Comparison of ENCODE assay signal across 30 cellular contexts in genomic region chr9:109252291-109252690, GRCh38.
DNase-seq lines count a peak whose midpoint lies in the region; ATAC-seq, FAIRE-seq and TF ChIP-seq lines count a peak whose summit lies in the region.
"Had no signal": no experiment of that assay in that cellular context is flagged by ENCODE, and none has a peak within 500 bp of the region (broad histone marks: within the 10 kb centered on the region; RNA-seq: fewer than 3 reads in every experiment).

No MANE protein-coding gene starts in this region.

- no peaks in the 10 kb centered on the region for H3K4me1 Mint-ChIP-seq in activated T-cell treated with anti-CD3 and anti-CD28 coated beads, Interleukin-2, amount 50 U/mL, for 72 hours (ENCODE audit: low read depth)
- H3K4me1 Mint-ChIP-seq: activated T-helper 17 cell treated with anti-CD3 and anti-CD28 coated beads, Interleukin-2, amount 50 U/mL, for 72 hours; CD4-positive, alpha-beta memory T cell; T-cell had no signal

- FAIRE-seq in HepG2 (lab: Jason Lieb, UNC), result no peak
- FAIRE-seq: islet of Langerhans, TTC549 had no signal

- TF ChIP-seq RAD21 in HepG2 (CRISPR knock-in tag; IDR thresholded peaks at IDR 0.05), result no peak

- no peak for TF ChIP-seq POLR2A in body of pancreas (IDR thresholded peaks at IDR 0.05)
- TF ChIP-seq POLR2A in HepG2 (IDR thresholded peaks at IDR 0.05; ENCODE audit: insufficient read depth in 1 of 2, low read depth in 2 of 2, low read length in 2 of 2), result no peak
- no peak for TF ChIP-seq POLR2A in transverse colon (IDR thresholded peaks at IDR 0.05)
- TF ChIP-seq POLR2A in suprapubic skin (IDR thresholded peaks at IDR 0.05), result no peak

- CTCF ChIA-PET in HepG2 (lab: Yijun Ruan, JAX; ENCODE audit: low intra/inter-chr PET ratio, low total read pairs), result no interaction called here

- in situ Hi-C loops in HepG2 (cut with HindIII; ENCODE audit: extremely low pct_ligation_motif_present, low pct_unique_long_range_greater_than_20kb), result no loop called here
- in situ Hi-C loops in transverse colon (cut with MboI; ENCODE audit: low pct_ligation_motif_present in 1 of 4, low pct_unique_long_range_greater_than_20kb in 1 of 4, low sequenced_read_pairs in 3 of 4), result no loop called here

- peaks cover 13% of the 10 kb centered on the region for H3K27me3 Mint-ChIP-seq in activated T-cell treated with anti-CD3 and anti-CD28 coated beads, Interleukin-2, amount 50 U/mL, for 72 hours (ENCODE audit: low read depth)

- no peaks in the 10 kb centered on the region for H3K9me3 Mint-ChIP-seq in activated T-cell treated with anti-CD3 and anti-CD28 coated beads, Interleukin-2, amount 50 U/mL, for 72 hours
- H3K9me3 Mint-ChIP-seq: activated T-helper 17 cell treated with anti-CD3 and anti-CD28 coated beads, Interleukin-2, amount 50 U/mL, for 72 hours; CD4-positive, alpha-beta memory T cell; T-cell had no signal

- H3K4me2 ChIP-seq in HepG2 (ENCODE audit: low read depth, low read length), result peak overlapping the region; percentile 72; the same call in 1 of the 2 replicates

- H3K9ac ChIP-seq in HepG2 (ENCODE audit: insufficient read depth, low read depth, low read length), result 0 out of 2 replicates have a peak overlapping the region, but pooled peaks have one; percentile 62

- TF ChIP-seq CTCF in body of pancreas (IDR thresholded peaks at IDR 0.05), result no peak
- no peak for TF ChIP-seq CTCF in HepG2 (CRISPR knock-in tag; IDR thresholded peaks at IDR 0.05)
- peak in 1 of 5 experiments; percentile 12 for TF ChIP-seq CTCF in transverse colon (IDR thresholded peaks at IDR 0.05)
- TF ChIP-seq CTCF in suprapubic skin (IDR thresholded peaks at IDR 0.05), result no peak

- no TSS peak for BruUV-seq in HepG2 (replicated peaks; lab: Mats Ljungman, UMichigan)

- peak; percentile 28 for DNase-seq in HPDE6-E6E7 (ENCODE audit: extremely low spot score)
- DNase-seq in body of pancreas, result peak in 1 of 4 donors; percentile 36
- no peak for DNase-seq in HepG2 (ENCODE audit: low spot score)
- no peak for DNase-seq in transverse colon
- no peak for DNase-seq in activated T-cell treated with anti-CD3 and anti-CD28 coated beads, Interleukin-2, amount 50 U/mL, for 72 hours
- DNase-seq in suprapubic skin (ENCODE audit: low spot score in 2 of 2), result no peak
- DNase-seq: activated CD4-positive, alpha-beta T cell treated with anti-CD3 and anti-CD28 coated beads for 48 hours; CD4-positive, alpha-beta memory T cell; DMS153; effector CD8-positive, alpha-beta T cell; esophagus squamous epithelium; HCEC 1CT; KG1; NCI-H1694; NCI-H2171 treated with DMSO at 0.1 percent for 48 hours; NCI-H526 treated with DMSO at 0.1 percent for 48 hours; retina; spleen; stimulated activated CD4-positive, alpha-beta T cell treated with anti-CD3 and anti-CD28 coated beads, Interleukin-4, amount 100 ng/mL, for 24 hours; stimulated activated naive CD4-positive, alpha-beta T cell treated with Interleukin-2 at 50 U/mL for 16 hours; T-cell had no signal

- H3K27me3 ChIP-seq in body of pancreas (no peaks in the 10 kb centered on the region), HepG2 (ENCODE audit: control insufficient read depth in 1 of 2, insufficient read depth in 2 of 2, low read length in 2 of 2) (no peaks in the 10 kb centered on the region), transverse colon (no peaks in the 10 kb centered on the region), suprapubic skin (no peaks in the 10 kb centered on the region)
- H3K27me3 ChIP-seq: ascending aorta, esophagus squamous epithelium, gastroesophageal sphincter, spleen, upper lobe of right lung had no signal

- H3K36me3 ChIP-seq in body of pancreas (replicated peaks in 1 of 2; ENCODE audit: insufficient read depth in 1 of 2, low read depth in 2 of 2) (no peaks in the 10 kb centered on the region), HepG2 (replicated peaks in 1 of 2; ENCODE audit: control insufficient read depth in 1 of 2, insufficient read depth in 2 of 2, low read length in 2 of 2) (peaks cover 1 to 19% of the 10 kb centered on the region in 2 experiments), transverse colon (peaks cover 0 to 4% (median 0%) of the 10 kb centered on the region in 4 donors), suprapubic skin (no peaks in the 10 kb centered on the region)
- H3K36me3 ChIP-seq: ascending aorta, esophagus squamous epithelium, gastroesophageal sphincter, spleen, upper lobe of right lung had no signal

- POLR2A ChIA-PET in HepG2 (lab: Yijun Ruan, JAX), result interaction anchor here (3.2 kb wide), 1 partner anchor 63 kb away, joined by 14 read pairs; no protein-coding TSS in a partner anchor

- no peak overlapping the region for H3K27ac Mint-ChIP-seq in activated T-cell treated with anti-CD3 and anti-CD28 coated beads, Interleukin-2, amount 50 U/mL, for 72 hours
- H3K27ac Mint-ChIP-seq: activated naive CD8-positive, alpha-beta T cell; activated T-helper 17 cell treated with anti-CD3 and anti-CD28 coated beads, Interleukin-2, amount 50 U/mL, for 72 hours; CD4-positive, alpha-beta memory T cell; T-cell had no signal

- H3K27ac ChIP-seq in body of pancreas (peak overlapping the region; percentile 91 to 95 (median 94)), HepG2 (ENCODE audit: extremely low read length, insufficient read depth, low read length) (peak overlapping the region; percentile 90), transverse colon (peak overlapping the region; percentile 76 to 89 (median 84)), suprapubic skin (no peak overlapping the region)
- H3K27ac ChIP-seq: esophagus squamous epithelium, gastroesophageal sphincter, spleen had no signal

- H3K4me3 ChIP-seq in body of pancreas, result no peak overlapping the region
- H3K4me3 ChIP-seq in HepG2 (replicated peaks in 1 of 3; ENCODE audit: insufficient read depth in 1 of 3, low read depth in 2 of 3, low read length in 3 of 3), result no peak overlapping the region
- H3K4me3 ChIP-seq in transverse colon, result no peak overlapping the region
- no peak overlapping the region for H3K4me3 ChIP-seq in suprapubic skin
- H3K4me3 ChIP-seq: ascending aorta, esophagus squamous epithelium, gastroesophageal sphincter, lung, spleen, upper lobe of right lung had no signal

- TF ChIP-seq EP300 in HepG2 (IDR thresholded peaks at IDR 0.05; ENCODE audit: low read depth in 2 of 2, low read length in 2 of 2) (no peak), HepG2 (CRISPR knock-in tag; IDR thresholded peaks at IDR 0.05; ENCODE audit: borderline replicate concordance) (no peak), transverse colon (IDR thresholded peaks at IDR 0.05; ENCODE audit: low read depth) (no peak), suprapubic skin (IDR thresholded peaks at IDR 0.05) (no peak)

- ATAC-seq in body of pancreas, result no peak
- ATAC-seq in HepG2, result no peak
- no peak for ATAC-seq in activated T-cell treated with anti-CD3 and anti-CD28 coated beads, Interleukin-2, amount 50 U/mL, for 72 hours (replicated peaks in 1 of 2)
- no peak for ATAC-seq in GM18858 (IDR thresholded peaks at IDR 0.05; ENCODE audit: unreplicated experiment)
- ATAC-seq: activated T-helper 17 cell treated with anti-CD3 and anti-CD28 coated beads, Interleukin-2, amount 50 U/mL, for 72 hours; gastroesophageal sphincter; T-cell had no signal

- 67 to 78% methylated on average over 7 of the region's 7 CpGs for WGBS in body of pancreas, 2 donors
- WGBS in HepG2 (ENCODE audit: low lambda C conversion rate), result 94% methylated on average over 7 of the region's 7 CpGs
- WGBS in transverse colon (ENCODE audit: low coverage in 1 of 2), 2 donors, result 93% methylated on average over 7 of the region's 7 CpGs; no CpG with 5 or more reads in 1 of the 2 donors
- WGBS in suprapubic skin, result 97% methylated on average over 7 of the region's 7 CpGs

- H2AFZ ChIP-seq in HepG2 (ENCODE audit: low read length), result no peak overlapping the region

- intact Hi-C loops in body of pancreas (cut with DNase I), result no loop called here
- intact Hi-C loops in HepG2 (cut with micrococcal nuclease; ENCODE audit: unreplicated experiment), result no loop called here
- intact Hi-C loops in transverse colon (cut with DNase I; ENCODE audit: low total_unique reads), result no loop called here

- no peaks in the 10 kb centered on the region for H3K79me2 ChIP-seq in HepG2 (ENCODE audit: insufficient read depth, low read length)

- no peaks in the 10 kb centered on the region for H3K9me3 ChIP-seq in body of pancreas
- H3K9me3 ChIP-seq in HepG2 (ENCODE audit: low read length), result no peaks in the 10 kb centered on the region
- H3K9me3 ChIP-seq in transverse colon, result no peaks in the 10 kb centered on the region
- no peaks in the 10 kb centered on the region for H3K9me3 ChIP-seq in suprapubic skin
- H3K9me3 ChIP-seq: ascending aorta, esophagus squamous epithelium, gastroesophageal sphincter, spleen, upper lobe of right lung had no signal

- no peak overlapping the region for H3K4me3 Mint-ChIP-seq in activated T-cell treated with anti-CD3 and anti-CD28 coated beads, Interleukin-2, amount 50 U/mL, for 72 hours
- H3K4me3 Mint-ChIP-seq: activated naive CD8-positive, alpha-beta T cell; activated T-helper 17 cell treated with anti-CD3 and anti-CD28 coated beads, Interleukin-2, amount 50 U/mL, for 72 hours; CD4-positive, alpha-beta memory T cell; T-cell had no signal

- H3K4me1 ChIP-seq in body of pancreas (peaks cover 79% of the 10 kb centered on the region), HepG2 (ENCODE audit: insufficient read depth, low read length) (peaks cover 62% of the 10 kb centered on the region), transverse colon (peaks cover 15 to 35% (median 26%) of the 10 kb centered on the region in 4 donors), suprapubic skin (peaks cover 10% of the 10 kb centered on the region)
- H3K4me1 ChIP-seq: gastroesophageal sphincter, spleen had no signal

- H4K20me1 ChIP-seq in HepG2 (ENCODE audit: insufficient read depth, low read length), result no peaks in the 10 kb centered on the region

- no peaks in the 10 kb centered on the region for H3K36me3 Mint-ChIP-seq in activated T-cell treated with anti-CD3 and anti-CD28 coated beads, Interleukin-2, amount 50 U/mL, for 72 hours (ENCODE audit: insufficient read depth in 2 of 2)
- H3K36me3 Mint-ChIP-seq: activated naive CD8-positive, alpha-beta T cell; CD4-positive, alpha-beta memory T cell; T-cell had no signal
